In genomic region chr18:14098428-14098827, GRCh38 we compare ENCODE assay signal across 21 cellular contexts. TPM values are rescaled to one million over a fixed set of nuclear protein-coding genes. Genes with fewer than 3 reads are reported as not detected.
DNase-seq lines count a peak whose midpoint lies in the region; ATAC-seq, FAIRE-seq and TF ChIP-seq lines count a peak whose summit lies in the region.
"Had no signal": no experiment of that assay in that cellular context is flagged by ENCODE, and none has a peak within 500 bp of the region (broad histone marks: within the 10 kb centered on the region; RNA-seq: fewer than 3 reads in every experiment).

No MANE protein-coding gene starts in this region.

- no peaks in the 10 kb centered on the region for H3K9me3 ChIP-seq in small intestine (ENCODE audit: control insufficient read depth, low read depth)

- TF ChIP-seq CTCF in LNCaP clone FGC (IDR thresholded peaks at IDR 0.05; ENCODE audit: control insufficient read depth, extremely low read depth, insufficient read depth): no peak

- POLR2A ChIA-PET in activated naive CD8-positive, alpha-beta T cell treated with anti-CD3 and anti-CD28 coated beads, Interleukin-2, amount 10 ng/mL, durations not matched to agents 7 days and 5 days (lab: Charles Lee): no interaction called here

- H3K4me1 Mint-ChIP-seq in activated naive CD8-positive, alpha-beta T cell treated with anti-CD3 and anti-CD28 coated beads, Interleukin-2, amount 10 ng/mL, durations not matched to agents 7 days and 5 days: peaks cover 34% of the 10 kb centered on the region
- H3K4me1 Mint-ChIP-seq in activated naive CD8-positive, alpha-beta T cell treated with anti-CD3 and anti-CD28 coated beads for 36 hours: peaks cover 26% of the 10 kb centered on the region

- no peak overlapping the region for H3K4me3 Mint-ChIP-seq in activated naive CD8-positive, alpha-beta T cell treated with anti-CD3 and anti-CD28 coated beads, Interleukin-2, amount 10 ng/mL, durations not matched to agents 7 days and 5 days
- H3K4me3 Mint-ChIP-seq in activated naive CD8-positive, alpha-beta T cell treated with anti-CD3 and anti-CD28 coated beads for 36 hours: no peak overlapping the region
- H3K4me3 Mint-ChIP-seq: CD4-positive, alpha-beta T cell; HFFc6 had no signal

- H3K4me1 ChIP-seq in small intestine (ENCODE audit: control insufficient read depth in 2 of 2, insufficient read depth in 1 of 2, low read depth in 1 of 2, low read length in 1 of 2): no peaks in the 10 kb centered on the region

- H3K27me3 ChIP-seq in small intestine (ENCODE audit: control insufficient read depth in 2 of 2, insufficient read depth in 2 of 2, low read length in 2 of 2): no peaks in the 10 kb centered on the region

- no peak for ATAC-seq in activated naive CD8-positive, alpha-beta T cell treated with anti-CD3 and anti-CD28 coated beads, Interleukin-2, amount 10 ng/mL, durations not matched to agents 7 days and 5 days (ENCODE audit: low read depth)
- ATAC-seq: HCT116 had no signal

- H3K36me3 ChIP-seq in small intestine (ENCODE audit: control insufficient read depth in 2 of 2, insufficient read depth in 2 of 2, low read length in 2 of 2): no peaks in the 10 kb centered on the region

- peak overlapping the region; percentile 55 for H3K27ac Mint-ChIP-seq in activated naive CD8-positive, alpha-beta T cell treated with anti-CD3 and anti-CD28 coated beads, Interleukin-2, amount 10 ng/mL, durations not matched to agents 7 days and 5 days
- no peak overlapping the region for H3K27ac Mint-ChIP-seq in activated naive CD8-positive, alpha-beta T cell treated with anti-CD3 and anti-CD28 coated beads for 36 hours
- H3K27ac Mint-ChIP-seq: CD4-positive, alpha-beta T cell; HFFc6 had no signal

- H3K27me3 Mint-ChIP-seq in activated naive CD8-positive, alpha-beta T cell treated with anti-CD3 and anti-CD28 coated beads, Interleukin-2, amount 10 ng/mL, durations not matched to agents 7 days and 5 days: no peaks in the 10 kb centered on the region
- no peaks in the 10 kb centered on the region for H3K27me3 Mint-ChIP-seq in activated naive CD8-positive, alpha-beta T cell treated with anti-CD3 and anti-CD28 coated beads for 36 hours
- H3K27me3 Mint-ChIP-seq: CD4-positive, alpha-beta T cell had no signal

- H3K27ac ChIP-seq in small intestine (ENCODE audit: low read depth in 1 of 2, low read length in 1 of 2): no peak overlapping the region
- H3K27ac ChIP-seq: C4-2B, HL-60 had no signal

- H3K4me3 ChIP-seq in LNCaP clone FGC (ENCODE audit: low read depth, low read length): no peak overlapping the region
- H3K4me3 ChIP-seq in small intestine (ENCODE audit: low read depth in 1 of 2, low read length in 2 of 2): no peak overlapping the region

- no peaks in the 10 kb centered on the region for H3K9me3 Mint-ChIP-seq in activated naive CD8-positive, alpha-beta T cell treated with anti-CD3 and anti-CD28 coated beads, Interleukin-2, amount 10 ng/mL, durations not matched to agents 7 days and 5 days
- H3K9me3 Mint-ChIP-seq in activated naive CD8-positive, alpha-beta T cell treated with anti-CD3 and anti-CD28 coated beads for 36 hours: no peaks in the 10 kb centered on the region
- H3K9me3 Mint-ChIP-seq: CD4-positive, alpha-beta T cell had no signal

- 64 to 85% (median 84%) methylated on average over 6 of the region's 6 CpGs for WGBS in small intestine, 3 donors

- DNase-seq in activated naive CD8-positive, alpha-beta T cell treated with anti-CD3 and anti-CD28 coated beads, Interleukin-2, amount 10 ng/mL, durations not matched to agents 7 days and 5 days: no peak
- no peak for DNase-seq in activated naive CD8-positive, alpha-beta T cell treated with anti-CD3 and anti-CD28 coated beads for 36 hours
- peak; percentile 41 for DNase-seq in HT-29 (ENCODE audit: low spot score)
- peak; percentile 23 for DNase-seq in LNCaP clone FGC (ENCODE audit: low read depth)
- peak; percentile 8 for DNase-seq in small intestine
- no peak for DNase-seq in kidney tubule cell (ENCODE audit: low spot score)
- no peak for DNase-seq in activated CD4-positive, alpha-beta T cell treated with anti-CD3 and anti-CD28 coated beads for 48 hours
- DNase-seq: AML-193; Caco-2; CD4-positive, alpha-beta T cell; DMS79 treated with DMSO at 0.1 percent for 48 hours; GF-D8; GOT3; H7; HFFc6 had no signal

- peaks cover 42% of the 10 kb centered on the region for H3K36me3 Mint-ChIP-seq in activated naive CD8-positive, alpha-beta T cell treated with anti-CD3 and anti-CD28 coated beads, Interleukin-2, amount 10 ng/mL, durations not matched to agents 7 days and 5 days
- H3K36me3 Mint-ChIP-seq in activated naive CD8-positive, alpha-beta T cell treated with anti-CD3 and anti-CD28 coated beads for 36 hours: peaks cover 35% of the 10 kb centered on the region

- no peak for FAIRE-seq in small intestine (lab: Jason Lieb, UNC)
- FAIRE-seq: A204.1, D721Med, HTR-8/SVneo had no signal

RNA-seq across cellular contexts. Expression of gene ZNF519, which starts 33.8 kb away (rescaled TPM):
- 10 to 100 TPM; 21.7 to 22.7 TPM for total RNA-seq in activated naive CD8-positive, alpha-beta T cell treated with anti-CD3 and anti-CD28 coated beads, Interleukin-2, amount 10 ng/mL, durations not matched to agents 7 days and 5 days
- total RNA-seq in activated naive CD8-positive, alpha-beta T cell treated with anti-CD3 and anti-CD28 coated beads for 36 hours: 10 to 100 TPM; 13.0 to 13.5 TPM
- total RNA-seq in HT-29 (2014; rRNA removed; shearing (Covaris generic)): 9.3 and 15.6 TPM in 2 replicates
- 1 to 10 TPM in 1 of 3 donors, under 1 TPM in 1, not detected in 1; under 0.01 to 2.3 TPM for polyA plus RNA-seq in small intestine

Comparison
In these comparisons a context has a peak if more than half of its experiments do, and no peak if none do; other contexts are left out.
1. DNase-seq: peak in HT-29 (single experiment), LNCaP clone FGC (single experiment) and small intestine (single experiment); none in activated naive CD8-positive, alpha-beta T cell treated with anti-CD3 and anti-CD28 coated beads, Interleukin-2, amount 10 ng/mL, durations not matched to agents 7 days and 5 days (single experiment), activated naive CD8-positive, alpha-beta T cell treated with anti-CD3 and anti-CD28 coated beads for 36 hours (single experiment), kidney tubule cell (single experiment) and activated CD4-positive, alpha-beta T cell treated with anti-CD3 and anti-CD28 coated beads for 48 hours (single experiment).